In genomic region chr13:96391606-96392005, GRCh38 we compare ENCODE assay signal across 10 cellular contexts.
"Had no signal": no experiment of that assay in that cellular context is flagged by ENCODE, and none has a peak within 500 bp of the region (broad histone marks: within the 10 kb centered on the region; RNA-seq: fewer than 3 reads in every experiment).

No MANE protein-coding gene starts in this region.

- H3K27ac Mint-ChIP-seq: HFFc6, IgD-negative memory B cell had no signal

- H3K9ac ChIP-seq: GM23248 had no signal

- H3K9me3 ChIP-seq: HAP-1 had no signal

- H3K4me3 Mint-ChIP-seq: HFFc6, IgD-negative memory B cell had no signal

- H3K27me3 Mint-ChIP-seq: IgD-negative memory B cell had no signal

- ATAC-seq: HCT116, HepG2 had no signal

- DNase-seq: GM23248, GOT3, H7, HFFc6, KG1 had no signal

- H3K4me3 ChIP-seq: GM23248, HAP-1 had no signal

- H3K36me3 Mint-ChIP-seq: IgD-negative memory B cell had no signal

- H3K36me3 ChIP-seq: HAP-1 had no signal

- H3K27ac ChIP-seq: GM23248, HL-60 had no signal

- H3K4me1 Mint-ChIP-seq: IgD-negative memory B cell had no signal

- H2AFZ ChIP-seq: GM23248 had no signal

- FAIRE-seq: HepG2 had no signal
